In the genomic region with DNA sequence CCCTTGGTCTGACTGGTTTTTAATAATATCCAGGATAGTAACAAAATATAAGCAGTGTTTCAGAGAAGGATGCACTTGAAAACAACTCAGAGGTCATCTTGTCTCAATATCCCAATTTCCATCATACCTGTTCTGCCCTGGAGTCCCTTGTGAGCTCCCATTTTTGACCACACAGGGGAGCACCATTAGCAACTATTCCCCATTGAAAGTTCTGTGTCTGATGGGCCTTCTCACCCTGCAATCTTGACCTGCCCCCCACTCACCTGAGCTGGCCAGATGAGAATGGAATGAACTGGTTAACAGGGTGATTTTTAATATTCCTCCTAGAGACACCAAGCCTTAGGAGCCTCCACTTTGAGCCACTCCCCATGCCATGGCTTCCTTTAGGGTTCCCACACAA, we compare ENCODE assay signal across 23 cellular contexts. TPM values are rescaled to one million over a fixed set of nuclear protein-coding genes. Genes with fewer than 3 reads are reported as not detected.
DNase-seq lines count a peak whose midpoint lies in the region; ATAC-seq and TF ChIP-seq lines count a peak whose summit lies in the region.
"Had no signal": no experiment of that assay in that cellular context is flagged by ENCODE, and none has a peak within 500 bp of the region (broad histone marks: within the 10 kb centered on the region; RNA-seq: fewer than 3 reads in every experiment).

No MANE protein-coding gene starts in this region.

- peaks cover 15% of the 10 kb centered on the region for H3K4me1 Mint-ChIP-seq in endodermal cell

- H3K27me3 Mint-ChIP-seq in endodermal cell (ENCODE audit: insufficient read depth) = peaks cover 20% of the 10 kb centered on the region

- H3K9ac ChIP-seq in endodermal cell (ENCODE audit: extremely low read depth, low read length, poor library complexity, severe bottlenecking) = no peak overlapping the region

- TF ChIP-seq POLR2A in uterus (IDR thresholded peaks at IDR 0.05) = no peak

- H3K27me3 ChIP-seq in endodermal cell (ENCODE audit: control insufficient read depth, insufficient read depth, low read length, poor library complexity, severe bottlenecking) = no peaks in the 10 kb centered on the region
- H3K27me3 ChIP-seq in muscle layer of duodenum (ENCODE audit: low read depth, low read length) = no peaks in the 10 kb centered on the region
- no peaks in the 10 kb centered on the region for H3K27me3 ChIP-seq in uterus

- H3K27ac ChIP-seq in endodermal cell (ENCODE audit: low read depth, low read length) = no peak overlapping the region
- peak overlapping the region; percentile 23 for H3K27ac ChIP-seq in muscle layer of duodenum (ENCODE audit: low read length)
- no peak overlapping the region for H3K27ac ChIP-seq in uterus

- ATAC-seq in GM19397 (IDR thresholded peaks at IDR 0.05; ENCODE audit: unreplicated experiment) = no peak
- ATAC-seq: activated CD4-positive, alpha-beta T cell treated with anti-CD3 and anti-CD28 coated beads for 36 hours; left ventricle myocardium superior had no signal

- peaks cover 5% of the 10 kb centered on the region for H3K9me3 Mint-ChIP-seq in endodermal cell

- intact Hi-C loops in uterus (cut with DNase I; ENCODE audit: low total_unique reads) = no loop called here

- H3K36me3 Mint-ChIP-seq in endodermal cell (ENCODE audit: low read depth) = no peaks in the 10 kb centered on the region
- H3K36me3 Mint-ChIP-seq: naive B cell had no signal

- no peak overlapping the region for H3K27ac Mint-ChIP-seq in endodermal cell
- H3K27ac Mint-ChIP-seq: activated CD4-positive, alpha-beta T cell treated with anti-CD3 and anti-CD28 coated beads for 36 hours; naive B cell had no signal

- H3K4me3 Mint-ChIP-seq in endodermal cell = no peak overlapping the region
- H3K4me3 Mint-ChIP-seq: activated CD4-positive, alpha-beta T cell treated with anti-CD3 and anti-CD28 coated beads for 36 hours had no signal

- H3K4me3 ChIP-seq in endodermal cell (ENCODE audit: low read length) (no peak overlapping the region), muscle layer of duodenum (ENCODE audit: low read depth in 1 of 2, low read length in 2 of 2) (no peak overlapping the region), uterus (no peak overlapping the region)

- TF ChIP-seq CTCF in LNCAP (IDR thresholded peaks at IDR 0.05) (peak; percentile 13; the same call in 1 of the 2 replicates), endodermal cell (conservative IDR thresholded peaks at IDR 0.05) (peak; percentile 71), uterus (IDR thresholded peaks at IDR 0.05) (no peak)

- no peaks in the 10 kb centered on the region for H3K36me3 ChIP-seq in endodermal cell (ENCODE audit: control insufficient read depth, insufficient read depth, low read length)
- no peaks in the 10 kb centered on the region for H3K36me3 ChIP-seq in muscle layer of duodenum (ENCODE audit: control insufficient read depth in 1 of 2, insufficient read depth in 2 of 2, low read length in 2 of 2)
- H3K36me3 ChIP-seq in uterus = no peaks in the 10 kb centered on the region

- H3K4me1 ChIP-seq in endodermal cell (ENCODE audit: control insufficient read depth, insufficient read depth, low read length) (peaks cover 8% of the 10 kb centered on the region), muscle layer of duodenum (ENCODE audit: control insufficient read depth in 1 of 2, insufficient read depth in 2 of 2, low read length in 2 of 2) (peaks cover 2% of the 10 kb centered on the region in 2 donors), uterus (no peaks in the 10 kb centered on the region)

- DNase-seq in DMS53 treated with DMSO at 0.1 percent for 48 hours (lab: John Stamatoyannopoulos, UW; ENCODE audit: unreplicated experiment) (peak; percentile 54), endodermal cell (peak; percentile 53), uterus (no peak), MV-4-11 (lab: John Stamatoyannopoulos, UW) (no peak)
- DNase-seq in activated CD8-positive, alpha-beta memory T cell treated with anti-CD3 and anti-CD28 coated beads, Interleukin-2, amount 50 U/mL, for 4 hours = no peak
- DNase-seq: activated CD4-positive, alpha-beta T cell treated with anti-CD3 and anti-CD28 coated beads for 36 hours; activated CD8-positive, alpha-beta memory T cell treated with anti-CD3 and anti-CD28 coated beads, Interleukin-2, amount 50 U/mL, for 48 hours; activated naive CD4-positive, alpha-beta T cell; aorta; cortex of kidney; DMS79; KBM-7; left ventricle myocardium superior; naive B cell; NCI-H2171; SHP77 treated with DMSO at 0.1 percent for 48 hours had no signal

- H3K9me3 ChIP-seq in endodermal cell (ENCODE audit: control insufficient read depth, low read length) (no peaks in the 10 kb centered on the region), muscle layer of duodenum (ENCODE audit: control insufficient read depth in 1 of 2, low read length in 2 of 2) (no peaks in the 10 kb centered on the region), uterus (no peaks in the 10 kb centered on the region)

RNA-seq across cellular contexts. Expression of gene CAPN5, which starts 3.8 kb away (rescaled TPM):
- total RNA-seq in endodermal cell (10 to 100 TPM; 17.5 to 21.5 TPM), uterus (10 to 100 TPM in 2 of 4 donors, 1 to 10 TPM in 2; 1.8 to 16.6 (median 8.0) TPM)
- 12.3 TPM for polyA plus RNA-seq in endodermal cell (2013, experiment 1 of 2)
- 14.8 TPM for polyA plus RNA-seq in endodermal cell (2013, experiment 2 of 2)

RNA-seq across cellular contexts. Expression of gene B3GNT6, which starts 28.7 kb away (rescaled TPM):
- total RNA-seq in endodermal cell = not detected
- not detected for polyA plus RNA-seq in endodermal cell (2013, experiment 1 of 2)
- not detected for polyA plus RNA-seq in endodermal cell (2013, experiment 2 of 2)
- under 1 TPM in 1 of 4 donors, not detected in 3; under 0.01 TPM for total RNA-seq in uterus
- total RNA-seq: activated CD4-positive, alpha-beta T cell treated with anti-CD3 and anti-CD28 coated beads for 36 hours; aorta; fibroblast of lung; H4; left ventricle myocardium superior; T-helper 2 cell treated with Interferon-gamma antibody and Interleukin-4, amounts not matched to agents 100 ng/mL and 5 ng/mL, for 36 hours had no signal
- polyA plus RNA-seq: aorta, BJ, fibroblast of lung had no signal

RNA-seq across cellular contexts. Expression of gene OMP, which starts 39.7 kb away (rescaled TPM):
- 1 to 10 TPM; 1.6 to 1.7 TPM for total RNA-seq in endodermal cell
- not detected for polyA plus RNA-seq in endodermal cell (2013, experiment 1 of 2)
- polyA plus RNA-seq in endodermal cell (2013, experiment 2 of 2) = not detected
- 1 to 10 TPM in 2 of 4 donors, not detected in 2; 1.0 to 2.1 TPM for total RNA-seq in uterus
- total RNA-seq: activated CD4-positive, alpha-beta T cell treated with anti-CD3 and anti-CD28 coated beads for 36 hours; H4; left ventricle myocardium superior; T-helper 2 cell treated with Interferon-gamma antibody and Interleukin-4, amounts not matched to agents 100 ng/mL and 5 ng/mL, for 36 hours had no signal
- polyA plus RNA-seq: aorta, BJ, fibroblast of lung had no signal

Comparison
In these comparisons a context has a peak if more than half of its experiments do, and no peak if none do; other contexts are left out.
1. DNase-seq: peak in DMS53 treated with DMSO at 0.1 percent for 48 hours (single experiment) and endodermal cell (single experiment); none in activated CD8-positive, alpha-beta memory T cell treated with anti-CD3 and anti-CD28 coated beads, Interleukin-2, amount 50 U/mL, for 4 hours (single experiment), uterus (0 of 2) and MV-4-11 (single experiment).
2. CTCF ChIP-seq: peak in LNCAP (single experiment) and endodermal cell (single experiment); none in uterus (0 of 4).